ENCODE assay signal across 19 cellular contexts in the genomic region with DNA sequence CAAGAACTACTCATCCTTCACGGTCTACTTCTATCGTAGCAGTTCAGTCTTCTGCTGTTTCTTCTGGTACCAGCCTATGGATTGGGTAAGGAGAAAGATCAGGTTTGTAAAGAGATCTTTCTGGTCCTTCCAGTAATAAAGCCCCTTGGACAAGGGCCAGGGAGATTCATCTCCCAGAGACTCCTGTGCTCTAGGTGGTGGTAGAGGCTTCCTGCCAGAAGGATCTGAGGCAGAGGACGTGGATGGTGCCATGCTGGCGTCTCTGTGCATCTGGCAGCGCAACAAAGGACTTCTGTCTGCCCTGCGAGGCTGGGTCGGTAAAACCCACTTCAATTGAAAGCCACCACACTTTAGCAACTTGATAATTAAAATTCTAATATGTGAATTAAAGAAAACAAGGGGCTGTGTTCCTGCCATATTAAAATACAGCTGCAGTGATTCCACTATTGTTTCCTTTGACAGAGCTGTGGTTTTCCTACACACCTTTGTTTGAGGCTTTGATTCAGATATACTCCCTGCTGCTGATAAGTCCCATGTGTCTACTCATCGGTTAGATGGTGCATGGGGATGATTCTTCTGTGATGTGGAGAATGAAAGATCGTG.
DNase-seq lines count a peak whose midpoint lies in the region; ATAC-seq, FAIRE-seq and TF ChIP-seq lines count a peak whose summit lies in the region.
"Had no signal": no experiment of that assay in that cellular context is flagged by ENCODE, and none has a peak within 500 bp of the region (broad histone marks: within the 10 kb centered on the region; RNA-seq: fewer than 3 reads in every experiment).

No MANE protein-coding gene starts in this region.

- CTCF ChIA-PET in HCT116 (lab: Charles Lee), result no interaction called here

- FAIRE-seq in keratinocyte (lab: Jason Lieb, UNC) (peak; percentile 89), GM12892 (lab: Jason Lieb, UNC) (no peak)
- FAIRE-seq: TTC549 had no signal

- no peak overlapping the region for H3K27ac Mint-ChIP-seq in effector memory CD8-positive, alpha-beta T cell
- H3K27ac Mint-ChIP-seq: activated CD4-positive, alpha-beta T cell treated with anti-CD3 and anti-CD28 coated beads, Interleukin-2, amount 10 ng/mL, durations not matched to agents 7 days and 5 days had no signal

- H3K4me2 ChIP-seq in HCT116 (ENCODE audit: low read length), result no peak overlapping the region
- H3K4me2 ChIP-seq in keratinocyte (ENCODE audit: control insufficient read depth, extremely low read depth, insufficient read depth, low read depth, low read length), result peak overlapping the region; percentile 49
- H3K4me2 ChIP-seq: smooth muscle cell had no signal

- no peaks in the 10 kb centered on the region for H3K4me1 Mint-ChIP-seq in effector memory CD8-positive, alpha-beta T cell (ENCODE audit: low read depth in 2 of 2)
- H3K4me1 Mint-ChIP-seq: activated CD4-positive, alpha-beta T cell treated with anti-CD3 and anti-CD28 coated beads, Interleukin-2, amount 10 ng/mL, durations not matched to agents 7 days and 5 days had no signal

- TF ChIP-seq CTCF in HCT116 (IDR thresholded peaks at IDR 0.05 in 2 of 3, conservative IDR thresholded peaks at IDR 0.05 in 1 of 3; ENCODE audit: borderline replicate concordance in 1 of 3, insufficient read depth in 1 of 3, low read depth in 2 of 3, low read length in 2 of 3) (no peak), keratinocyte (optimal IDR thresholded peaks at IDR 0.05 in 1 of 3, IDR thresholded peaks at IDR 0.05 in 1 of 3, conservative IDR thresholded peaks at IDR 0.05 in 1 of 3; ENCODE audit: extremely low read depth in 1 of 3, insufficient read depth in 2 of 3, low read length in 3 of 3) (peak; percentile 31 to 64 (median 51))

- H3K79me2 ChIP-seq in HCT116 (ENCODE audit: insufficient read depth, low read length), result no peaks in the 10 kb centered on the region
- H3K79me2 ChIP-seq in keratinocyte (ENCODE audit: control insufficient read depth, insufficient read depth, low read length), result no peaks in the 10 kb centered on the region
- H3K79me2 ChIP-seq: parathyroid adenoma had no signal

- H3K36me3 ChIP-seq in HCT116 (ENCODE audit: control insufficient read depth in 1 of 2, insufficient read depth in 2 of 2, low read length in 2 of 2) (no peaks in the 10 kb centered on the region), keratinocyte (ENCODE audit: control insufficient read depth in 2 of 2, extremely low read depth in 1 of 2, insufficient read depth in 2 of 2, low read length in 2 of 2) (no peaks in the 10 kb centered on the region)
- H3K36me3 ChIP-seq: colonic mucosa, gastroesophageal sphincter, HAP-1, left lung, suprapubic skin had no signal

- ATAC-seq in HCT116 (no peak), GM21423 (IDR thresholded peaks at IDR 0.05; ENCODE audit: unreplicated experiment) (no peak)
- ATAC-seq in effector memory CD8-positive, alpha-beta T cell (replicated peaks), result no peak
- ATAC-seq: gastroesophageal sphincter, left lung had no signal

- TF ChIP-seq POLR2A in HCT116 (IDR thresholded peaks at IDR 0.05; ENCODE audit: borderline replicate concordance, extremely low read depth, insufficient read depth, insufficient read length) (no peak), GM12892 (IDR thresholded peaks at IDR 0.05; ENCODE audit: low read depth, low read length) (no peak)

- peaks cover 4 to 33% of the 10 kb centered on the region in 2 donors for H3K27me3 Mint-ChIP-seq in effector memory CD8-positive, alpha-beta T cell

- intact Hi-C loops in HCT116 (cut with micrococcal nuclease), result no loop called here

- RAD21 ChIA-PET in HCT116 (lab: Charles Lee; ENCODE audit: low non-redundant PET in 1 of 2, low total read pairs in 2 of 2, uncharacterized antibody in 2 of 2, unreplicated experiment in 2 of 2), result no interaction called here

- POLR2A ChIA-PET in HCT116 (lab: Charles Lee), result no interaction called here

- TF ChIP-seq RAD21 in HCT116 (IDR thresholded peaks at IDR 0.05; ENCODE audit: low read depth), result peak; percentile 23; the same call in 1 of the 2 replicates

- no peaks in the 10 kb centered on the region for H3K9me3 Mint-ChIP-seq in effector memory CD8-positive, alpha-beta T cell
- H3K9me3 Mint-ChIP-seq: activated CD4-positive, alpha-beta T cell treated with anti-CD3 and anti-CD28 coated beads, Interleukin-2, amount 10 ng/mL, durations not matched to agents 7 days and 5 days had no signal

- H3K9me2 ChIP-seq in HCT116 (ENCODE audit: insufficient read depth), result no peaks in the 10 kb centered on the region

- dilution Hi-C loops in keratinocyte (cut with MboI; ENCODE audit: extremely low pct_ligation_motif_present, low sequenced_read_pairs), result no loop called here

- H3K4me3 ChIP-seq in HCT116 (replicated peaks in 1 of 2; ENCODE audit: low read depth in 1 of 2, low read length in 2 of 2) (no peak overlapping the region), keratinocyte (ENCODE audit: control insufficient read depth in 2 of 3, extremely low read depth in 1 of 3, insufficient read depth in 2 of 3, low read depth in 1 of 3, low read length in 3 of 3) (no peak overlapping the region)
- H3K4me3 ChIP-seq: colonic mucosa, gastroesophageal sphincter, HAP-1, left lung, smooth muscle cell, suprapubic skin had no signal

- H3K27ac ChIP-seq in HCT116 (ENCODE audit: low read depth, low read length) (no peak overlapping the region), keratinocyte (ENCODE audit: control insufficient read depth, insufficient read depth, low read length) (no peak overlapping the region)
- H3K27ac ChIP-seq: colonic mucosa, gastroesophageal sphincter, left lung, parathyroid adenoma, suprapubic skin had no signal

- H3K27me3 ChIP-seq in HCT116 (ENCODE audit: insufficient read depth, low read length) (no peaks in the 10 kb centered on the region), keratinocyte (ENCODE audit: control insufficient read depth, extremely low read depth, insufficient read depth, low read length) (no peaks in the 10 kb centered on the region)
- H3K27me3 ChIP-seq: colonic mucosa, gastroesophageal sphincter, left lung, suprapubic skin had no signal

- H3K4me3 Mint-ChIP-seq in effector memory CD8-positive, alpha-beta T cell, result no peak overlapping the region
- H3K4me3 Mint-ChIP-seq: activated CD4-positive, alpha-beta T cell treated with anti-CD3 and anti-CD28 coated beads, Interleukin-2, amount 10 ng/mL, durations not matched to agents 7 days and 5 days had no signal

- no peak overlapping the region for H3K9ac ChIP-seq in HCT116 (ENCODE audit: low read length)
- H3K9ac ChIP-seq in keratinocyte (ENCODE audit: control insufficient read depth, extremely low read depth, insufficient read depth, low read length), result no peak overlapping the region
- H3K9ac ChIP-seq: parathyroid adenoma had no signal

- no peak overlapping the region for H2AFZ ChIP-seq in HCT116 (ENCODE audit: low read depth, low read length, poor library complexity, severe bottlenecking)
- H2AFZ ChIP-seq in keratinocyte (ENCODE audit: control insufficient read depth, low read length), result peak overlapping the region; percentile 11
- H2AFZ ChIP-seq: parathyroid adenoma had no signal

- H3K9me1 ChIP-seq in keratinocyte (ENCODE audit: control insufficient read depth, extremely low read depth, insufficient read depth, low read length), result no peaks in the 10 kb centered on the region

- H3K4me1 ChIP-seq in HCT116 (ENCODE audit: control insufficient read depth in 1 of 2, insufficient read depth in 2 of 2, low read length in 2 of 2), result no peaks in the 10 kb centered on the region
- peaks cover 16% of the 10 kb centered on the region for H3K4me1 ChIP-seq in keratinocyte (ENCODE audit: control insufficient read depth, extremely low read depth, insufficient read depth, low read length)
- H3K4me1 ChIP-seq: colonic mucosa, HAP-1, left lung, parathyroid adenoma had no signal

- peak; percentile 45 for DNase-seq in Ammon's horn (ENCODE audit: low spot score)
- DNase-seq in HCT116 (ENCODE audit: low read depth, low spot score), result no peak
- peak; percentile 54 for DNase-seq in SW480 (ENCODE audit: low spot score)
- no peak for DNase-seq in keratinocyte (ENCODE audit: low read depth, low spot score)
- DNase-seq in NCI-H524 (lab: John Stamatoyannopoulos, UW), result no peak
- DNase-seq in GM12892 (ENCODE audit: insufficient read length), result no peak
- no peak for DNase-seq in effector memory CD8-positive, alpha-beta T cell
- DNase-seq: activated CD4-positive, alpha-beta T cell treated with anti-CD3 and anti-CD28 coated beads, Interleukin-2, amount 10 ng/mL, durations not matched to agents 7 days and 5 days; activated naive CD4-positive, alpha-beta T cell; colonic mucosa; left lung; NCI-H82 had no signal

- H3K9me3 ChIP-seq in HCT116 (ENCODE audit: control insufficient read depth in 1 of 2, insufficient read depth in 1 of 2, low read depth in 1 of 2, low read length in 2 of 2) (no peaks in the 10 kb centered on the region), keratinocyte (ENCODE audit: control insufficient read depth, low read depth, low read length) (no peaks in the 10 kb centered on the region)
- H3K9me3 ChIP-seq: colonic mucosa, gastroesophageal sphincter, HAP-1, left lung, suprapubic skin had no signal

- no peaks in the 10 kb centered on the region for H3K36me3 Mint-ChIP-seq in effector memory CD8-positive, alpha-beta T cell (ENCODE audit: insufficient read depth)

- H4K20me1 ChIP-seq in HCT116 (ENCODE audit: insufficient read depth) (no peaks in the 10 kb centered on the region), keratinocyte (ENCODE audit: control insufficient read depth, extremely low read depth, insufficient read depth, low read length) (no peaks in the 10 kb centered on the region)

- no TSS peak for BruUV-seq in HCT116 (replicated peaks; lab: Mats Ljungman, UMichigan)

TF ChIP-seq in HCT116, 20 proteins besides CTCF, POLR2A, EP300 and RAD21 (continues in another document):
- TF ChIP-seq, protein P1, sequence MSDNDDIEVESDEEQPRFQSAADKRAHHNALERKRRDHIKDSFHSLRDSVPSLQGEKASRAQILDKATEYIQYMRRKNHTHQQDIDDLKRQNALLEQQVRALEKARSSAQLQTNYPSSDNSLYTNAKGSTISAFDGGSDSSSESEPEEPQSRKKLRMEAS (IDR thresholded peaks at IDR 0.05), result no peak
- TF ChIP-seq EZH2 (IDR thresholded peaks at IDR 0.05), result no peak
- TF ChIP-seq CBX3 (IDR thresholded peaks at IDR 0.05; ENCODE audit: low read depth), result no peak
- TF ChIP-seq CEBPB (IDR thresholded peaks at IDR 0.05; ENCODE audit: low read depth), result no peak
- TF ChIP-seq, protein P2, sequence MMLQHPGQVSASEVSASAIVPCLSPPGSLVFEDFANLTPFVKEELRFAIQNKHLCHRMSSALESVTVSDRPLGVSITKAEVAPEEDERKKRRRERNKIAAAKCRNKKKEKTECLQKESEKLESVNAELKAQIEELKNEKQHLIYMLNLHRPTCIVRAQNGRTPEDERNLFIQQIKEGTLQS (IDR thresholded peaks at IDR 0.05), result no peak
- TF ChIP-seq FOSL1 (IDR thresholded peaks at IDR 0.05; ENCODE audit: low read depth), result no peak
- no peak for TF ChIP-seq YY1 (IDR thresholded peaks at IDR 0.05; ENCODE audit: extremely low read depth, insufficient replicate concordance, low read depth, low read length)
- no peak for TF ChIP-seq POLR2AphosphoS5 (IDR thresholded peaks at IDR 0.05; ENCODE audit: low read depth, low read length)

Comparison
In these comparisons a context has a peak if more than half of its experiments do, and no peak if none do; other contexts are left out.
1. DNase-seq: peak in Ammon's horn (single experiment) and SW480 (single experiment); none in HCT116 (single experiment), keratinocyte (single experiment), NCI-H524 (0 of 2), GM12892 (single experiment) and effector memory CD8-positive, alpha-beta T cell (0 of 3).
2. CTCF ChIP-seq: peak in keratinocyte (3 of 3); none in HCT116 (0 of 3).